In the genomic region with DNA sequence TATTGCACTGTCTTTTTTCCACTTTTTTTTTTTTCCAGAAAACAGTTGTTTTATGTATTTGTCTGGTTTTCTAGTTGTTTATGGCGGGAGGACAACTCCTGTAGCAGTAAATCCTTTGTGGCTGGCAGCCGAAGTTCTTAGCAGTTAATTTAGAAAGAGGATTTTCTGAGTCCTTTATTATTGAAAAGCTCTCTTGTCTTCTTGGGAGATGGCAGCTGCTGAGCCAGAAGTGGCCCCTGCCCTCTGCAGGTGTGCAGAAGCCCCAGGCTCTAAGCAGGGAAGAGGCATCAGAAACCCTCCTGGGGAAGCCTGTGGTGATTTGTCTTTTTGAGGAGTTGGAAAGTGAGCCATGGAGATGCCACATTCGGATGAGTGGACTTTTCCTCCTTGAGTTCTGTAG, we compare ENCODE assay signal across 16 cellular contexts.
DNase-seq lines count a peak whose midpoint lies in the region; TF ChIP-seq lines count a peak whose summit lies in the region.
"Had no signal": no experiment of that assay in that cellular context is flagged by ENCODE, and none has a peak within 500 bp of the region (broad histone marks: within the 10 kb centered on the region; RNA-seq: fewer than 3 reads in every experiment).

No MANE protein-coding gene starts in this region.

- H3K27ac Mint-ChIP-seq in endodermal cell (no peak overlapping the region), osteocyte (ENCODE audit: unreplicated experiment) (no peak overlapping the region)

- H3K27ac ChIP-seq in BLaER1 = no peak overlapping the region
- H3K27ac ChIP-seq in endodermal cell (ENCODE audit: low read depth, low read length) = no peak overlapping the region
- H3K27ac ChIP-seq: 22Rv1, RWPE1 had no signal

- H3K9me3 ChIP-seq in BLaER1 = peaks cover 30% of the 10 kb centered on the region
- peaks cover 7% of the 10 kb centered on the region for H3K9me3 ChIP-seq in endodermal cell (ENCODE audit: control insufficient read depth, low read length)

- H3K27me3 ChIP-seq in BLaER1 = peaks cover 51% of the 10 kb centered on the region
- no peaks in the 10 kb centered on the region for H3K27me3 ChIP-seq in endodermal cell (ENCODE audit: control insufficient read depth, insufficient read depth, low read length, poor library complexity, severe bottlenecking)

- H3K4me1 Mint-ChIP-seq in endodermal cell (no peaks in the 10 kb centered on the region), osteocyte (ENCODE audit: unreplicated experiment) (no peaks in the 10 kb centered on the region)

- H4K20me1 ChIP-seq in BLaER1 = peaks cover 17% of the 10 kb centered on the region; the same call in 1 of the 2 replicates

- no peak overlapping the region for H3K4me3 Mint-ChIP-seq in endodermal cell
- H3K4me3 Mint-ChIP-seq in osteocyte (ENCODE audit: unreplicated experiment) = no peak overlapping the region

- H3K36me3 ChIP-seq in BLaER1 (no peaks in the 10 kb centered on the region), endodermal cell (ENCODE audit: control insufficient read depth, insufficient read depth, low read length) (no peaks in the 10 kb centered on the region)

- H3K27me3 Mint-ChIP-seq in endodermal cell (ENCODE audit: insufficient read depth) (no peaks in the 10 kb centered on the region), osteocyte (ENCODE audit: unreplicated experiment) (no peaks in the 10 kb centered on the region)

- H3K9me3 Mint-ChIP-seq in endodermal cell (peaks cover 18% of the 10 kb centered on the region), osteocyte (ENCODE audit: unreplicated experiment) (peaks cover 51% of the 10 kb centered on the region)

- no peak overlapping the region for H3K4me3 ChIP-seq in BLaER1
- H3K4me3 ChIP-seq in endodermal cell (ENCODE audit: low read length) = no peak overlapping the region

- peak overlapping the region; percentile 60 for H3K4me2 ChIP-seq in BLaER1

- 72% methylated on average over 3 of the region's 3 CpGs; no CpG with 5 or more reads in 1 of the 2 experiments for WGBS in endodermal cell (ENCODE audit: insufficient coverage in 1 of 2, insufficient read length in 1 of 2), 2 experiments

- peaks cover 17% of the 10 kb centered on the region for H3K4me1 ChIP-seq in BLaER1
- H3K4me1 ChIP-seq in endodermal cell (ENCODE audit: control insufficient read depth, insufficient read depth, low read length) = no peaks in the 10 kb centered on the region

- DNase-seq in DMS79 treated with DMSO at 0.1 percent for 48 hours (lab: John Stamatoyannopoulos, UW) (peak; percentile 8), DMS79 (lab: John Stamatoyannopoulos, UW) (no peak), endodermal cell (peak; percentile 27), osteocyte (ENCODE audit: extremely low spot score, unreplicated experiment) (peak; percentile 36), GM19238 (ENCODE audit: insufficient read length, low spot score) (no peak), middle frontal gyrus (ENCODE audit: extremely low spot score, low spot score) (no peak), DMS 273 treated with DMSO at 0.1 percent for 48 hours (lab: John Stamatoyannopoulos, UW) (no peak)
- DNase-seq: HCEC 1CT, IMR-90, Kasumi-1, NCI-H2029 treated with DMSO at 0.1 percent for 48 hours, NCI-H2227 treated with DMSO at 0.1 percent for 48 hours, NCI-H526 treated with DMSO at 0.1 percent for 48 hours had no signal

- no peak for TF ChIP-seq CTCF in endodermal cell (conservative IDR thresholded peaks at IDR 0.05)
- TF ChIP-seq CTCF in osteocyte (IDR thresholded peaks at IDR 0.05) = no peak

- H3K9ac ChIP-seq in BLaER1 (no peak overlapping the region), endodermal cell (ENCODE audit: extremely low read depth, low read length, poor library complexity, severe bottlenecking) (no peak overlapping the region)

- H3K36me3 Mint-ChIP-seq in endodermal cell (ENCODE audit: low read depth) (no peaks in the 10 kb centered on the region), osteocyte (ENCODE audit: unreplicated experiment) (no peaks in the 10 kb centered on the region)

Comparison
In these comparisons a context has a peak if more than half of its experiments do, and no peak if none do; other contexts are left out.
1. DNase-seq: peak in DMS79 treated with DMSO at 0.1 percent for 48 hours (single experiment), endodermal cell (single experiment) and osteocyte (single experiment); none in DMS79 (single experiment), GM19238 (single experiment), middle frontal gyrus (single experiment) and DMS 273 treated with DMSO at 0.1 percent for 48 hours (single experiment).